Comparison of ENCODE assay signal across 21 cellular contexts in the genomic region with DNA sequence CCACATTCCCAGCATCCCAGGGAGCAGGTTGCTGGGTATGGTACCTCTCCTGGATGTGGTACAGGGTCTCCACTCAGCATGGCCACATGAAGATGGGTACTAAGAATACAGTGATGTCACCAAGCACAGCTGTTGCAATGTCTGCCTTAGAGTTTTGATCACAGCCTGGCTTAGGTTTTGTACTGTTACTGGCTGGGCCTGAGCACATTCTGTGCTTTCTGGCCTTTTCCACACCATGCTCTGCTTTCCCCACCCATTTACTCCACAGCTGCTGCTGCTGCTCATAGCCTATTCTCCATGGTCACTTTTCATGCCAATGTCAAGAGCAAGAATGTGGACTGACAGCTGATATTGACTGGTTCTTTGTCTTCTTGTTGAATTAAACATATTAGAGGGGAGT.
"Had no signal": no experiment of that assay in that cellular context is flagged by ENCODE, and none has a peak within 500 bp of the region (broad histone marks: within the 10 kb centered on the region; RNA-seq: fewer than 3 reads in every experiment).

No MANE protein-coding gene starts in this region.

- H3K36me3 Mint-ChIP-seq: activated naive CD4-positive, alpha-beta T cell treated with anti-CD3 and anti-CD28 coated beads, Interleukin-2, amount 50 U/mL, for 24 hours; memory B cell; stimulated activated naive B cell treated with anti-CD40 and anti-IgM and Interleukin-4, amounts not matched to agents 10 μg/mL and 1 μg/mL and 100 μg/mL, for 72 hours had no signal

- H3K4me3 ChIP-seq: skin epidermis had no signal

- DNase-seq: activated B cell treated with CpG ODN at 0.5 μM for 24 hours; activated CD4-positive, alpha-beta T cell treated with anti-CD3 and anti-CD28 coated beads for 48 hours; activated CD8-positive, alpha-beta memory T cell treated with anti-CD3 and anti-CD28 coated beads, Interleukin-2, amount 50 U/mL, for 4 hours; activated CD8-positive, alpha-beta T cell treated with anti-CD3 and anti-CD28 coated beads for 36 hours; activated effector memory CD4-positive, alpha-beta T cell treated with anti-CD3 and anti-CD28 coated beads, Interleukin-2, amount 50 U/mL, for 16 hours; activated T-cell treated with anti-CD3 and anti-CD28 coated beads, Interleukin-2, amount 50 U/mL, for 48 hours; amniotic stem cell; cortex of kidney; effector memory CD4-positive, alpha-beta T cell; foreskin keratinocyte; nephron progenitor cell; stimulated activated CD4-positive, alpha-beta T cell treated with anti-CD3 and anti-CD28 coated beads, Interleukin-15, amount 100 ng/mL, for 24 hours; stimulated activated CD4-positive, alpha-beta T cell treated with anti-CD3 and anti-CD28 coated beads, Interleukin-4, amount 100 ng/mL, for 1 hour; stimulated activated naive B cell treated with anti-CD40 and anti-IgM and Interleukin-4, amounts not matched to agents 10 μg/mL and 1 μg/mL and 100 μg/mL, for 72 hours; trophoblast cell had no signal

- H3K27me3 ChIP-seq: foreskin keratinocyte had no signal

- FAIRE-seq: islet of Langerhans had no signal

- H3K4me1 Mint-ChIP-seq: activated B cell treated with CpG ODN at 0.5 μM for 24 hours; activated naive CD4-positive, alpha-beta T cell treated with anti-CD3 and anti-CD28 coated beads, Interleukin-2, amount 50 U/mL, for 24 hours; central memory CD8-positive, alpha-beta T cell; memory B cell had no signal

- ATAC-seq: activated CD8-positive, alpha-beta T cell treated with anti-CD3 and anti-CD28 coated beads for 36 hours; foreskin keratinocyte; left lobe of liver; stimulated activated naive B cell treated with anti-CD40 and anti-IgM and Interleukin-4, amounts not matched to agents 10 μg/mL and 1 μg/mL and 100 μg/mL, for 72 hours had no signal

- H3K4me3 Mint-ChIP-seq: activated B cell treated with CpG ODN at 0.5 μM for 24 hours; activated CD8-positive, alpha-beta T cell treated with anti-CD3 and anti-CD28 coated beads for 36 hours; activated naive CD4-positive, alpha-beta T cell treated with anti-CD3 and anti-CD28 coated beads, Interleukin-2, amount 50 U/mL, for 24 hours; central memory CD8-positive, alpha-beta T cell; memory B cell; nephron progenitor cell; stimulated activated naive B cell treated with anti-CD40 and anti-IgM and Interleukin-4, amounts not matched to agents 10 μg/mL and 1 μg/mL and 100 μg/mL, for 72 hours had no signal

- H3K27ac ChIP-seq: foreskin keratinocyte, skin epidermis had no signal

- H3K9me3 Mint-ChIP-seq: activated B cell treated with CpG ODN at 0.5 μM for 24 hours; activated CD8-positive, alpha-beta T cell treated with anti-CD3 and anti-CD28 coated beads for 36 hours; activated naive CD4-positive, alpha-beta T cell treated with anti-CD3 and anti-CD28 coated beads, Interleukin-2, amount 50 U/mL, for 24 hours; central memory CD8-positive, alpha-beta T cell; memory B cell; nephron progenitor cell had no signal

- H3K27ac Mint-ChIP-seq: activated B cell treated with CpG ODN at 0.5 μM for 24 hours; activated CD8-positive, alpha-beta T cell treated with anti-CD3 and anti-CD28 coated beads for 36 hours; activated naive CD4-positive, alpha-beta T cell treated with anti-CD3 and anti-CD28 coated beads, Interleukin-2, amount 50 U/mL, for 24 hours; memory B cell; nephron progenitor cell; stimulated activated naive B cell treated with anti-CD40 and anti-IgM and Interleukin-4, amounts not matched to agents 10 μg/mL and 1 μg/mL and 100 μg/mL, for 72 hours had no signal
